In the genomic region with DNA sequence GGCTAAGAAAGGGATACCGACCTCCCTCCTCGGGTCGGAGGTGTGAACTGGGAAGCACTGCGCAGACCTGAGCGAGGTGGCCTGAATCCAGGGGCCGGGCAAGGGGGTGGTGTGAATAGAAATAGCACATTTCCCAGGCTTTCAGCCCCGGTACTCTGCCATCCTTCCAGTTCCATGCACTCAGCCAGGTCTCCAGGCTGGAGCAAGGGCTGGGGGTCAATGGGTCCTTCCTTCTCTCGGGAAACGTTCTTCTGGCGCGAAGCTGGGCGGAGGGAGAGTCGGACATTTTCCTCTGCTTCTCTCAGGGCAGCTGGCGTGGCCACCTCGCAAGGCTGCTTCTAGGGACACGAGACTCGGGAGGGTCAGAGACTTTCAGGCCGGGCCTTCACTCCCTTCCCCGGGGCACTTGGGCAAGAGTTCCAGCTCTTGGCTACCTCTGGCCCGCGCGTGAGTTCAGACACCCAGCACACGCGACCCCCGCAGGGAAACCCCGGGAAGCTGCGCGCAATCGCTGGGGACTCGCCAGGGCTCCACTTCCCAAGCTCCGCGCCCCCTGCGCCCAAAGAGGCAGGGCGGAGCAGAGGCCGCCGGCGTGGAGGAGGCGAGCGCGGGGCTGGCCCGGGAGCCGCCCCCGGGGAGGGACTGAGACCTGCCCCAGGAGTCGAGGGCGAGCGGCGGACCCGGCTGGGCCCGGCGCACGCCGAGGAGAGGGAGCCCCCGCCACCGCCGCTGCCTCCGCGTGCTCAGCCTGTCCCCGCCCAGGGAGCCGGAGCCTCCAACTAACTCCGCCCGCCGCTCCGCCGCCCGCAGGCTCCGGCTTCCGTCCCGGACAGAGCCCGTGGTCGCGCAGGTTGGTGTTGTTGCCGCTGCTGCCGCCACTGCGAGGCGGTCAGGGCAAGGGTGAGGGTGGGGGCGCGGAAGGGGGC, we compare ENCODE assay signal across 8 cellular contexts. TPM values are rescaled to one million over a fixed set of nuclear protein-coding genes. Genes with fewer than 3 reads are reported as not detected.
DNase-seq lines count a peak whose midpoint lies in the region; ATAC-seq, FAIRE-seq and TF ChIP-seq lines count a peak whose summit lies in the region.

Gene PAM (plus strand): TSS at position 807 of the 926 bp plus-strand sequence. CDS start 110,891 bp downstream, outside the sequence.

- H3K79me2 ChIP-seq in GM23248 (ENCODE audit: insufficient read depth): peaks cover 44% of the 10 kb centered on the region

- H3K27me3 Mint-ChIP-seq in activated naive CD4-positive, alpha-beta T cell treated with anti-CD3 and anti-CD28 coated beads, Interleukin-2, amount 50 U/mL, for 24 hours: no peaks in the 10 kb centered on the region
- peaks cover 28% of the 10 kb centered on the region for H3K27me3 Mint-ChIP-seq in type B pancreatic cell

- intact Hi-C loops in pancreas (cut with DNase I): no loop called here

- H3K9ac ChIP-seq in GM23248: peak within 1 kb of the TSS; percentile 88

- TF ChIP-seq CTCF in pancreas (IDR thresholded peaks at IDR 0.05) (no peak), type B pancreatic cell (conservative IDR thresholded peaks at IDR 0.05) (no peak)

- peaks cover 23% of the 10 kb centered on the region for H3K4me1 ChIP-seq in GM23248 (ENCODE audit: insufficient read depth)
- H3K4me1 ChIP-seq in pancreas: no peaks in the 10 kb centered on the region

- H2AFZ ChIP-seq in GM23248: peak within 1 kb of the TSS; percentile 93

- H3K27me3 ChIP-seq in GM23248 (replicated peaks; ENCODE audit: insufficient read depth) (no peaks in the 10 kb centered on the region), pancreas (no peaks in the 10 kb centered on the region)

- no peaks in the 10 kb centered on the region for H4K20me1 ChIP-seq in GM23248 (ENCODE audit: insufficient read depth)

- H3K9me3 ChIP-seq in GM23248 (ENCODE audit: low read depth) (no peaks in the 10 kb centered on the region), pancreas (no peaks in the 10 kb centered on the region)

- H3K4me1 Mint-ChIP-seq in activated naive CD4-positive, alpha-beta T cell treated with anti-CD3 and anti-CD28 coated beads, Interleukin-2, amount 50 U/mL, for 24 hours: peaks cover 50% of the 10 kb centered on the region
- H3K4me1 Mint-ChIP-seq in type B pancreatic cell (ENCODE audit: unreplicated experiment): peaks cover 17% of the 10 kb centered on the region

- peak; percentile 91 to 94 (median 94) for ATAC-seq in pancreas

- H3K9me2 ChIP-seq in GM23248 (ENCODE audit: insufficient read depth): no peaks in the 10 kb centered on the region

- no peaks in the 10 kb centered on the region for H3K9me3 Mint-ChIP-seq in activated naive CD4-positive, alpha-beta T cell treated with anti-CD3 and anti-CD28 coated beads, Interleukin-2, amount 50 U/mL, for 24 hours
- no peaks in the 10 kb centered on the region for H3K9me3 Mint-ChIP-seq in type B pancreatic cell

- FAIRE-seq in pancreas (lab: Jason Lieb, UNC): no peak

- H3F3A ChIP-seq in GM23248 (ENCODE audit: insufficient read depth): no peaks in the 10 kb centered on the region

- in situ Hi-C loops in GM23248 (cut with MboI): no loop called here

- H3K4me3 ChIP-seq in GM23248 (peak within 1 kb of the TSS; percentile 93), pancreas (peak within 1 kb of the TSS; percentile 47 to 73 (median 58))

- H3K36me3 Mint-ChIP-seq in activated naive CD4-positive, alpha-beta T cell treated with anti-CD3 and anti-CD28 coated beads, Interleukin-2, amount 50 U/mL, for 24 hours: peaks cover 4% of the 10 kb centered on the region
- H3K36me3 Mint-ChIP-seq in type B pancreatic cell: no peaks in the 10 kb centered on the region

- H3K27ac Mint-ChIP-seq in activated naive CD4-positive, alpha-beta T cell treated with anti-CD3 and anti-CD28 coated beads, Interleukin-2, amount 50 U/mL, for 24 hours: peak within 1 kb of the TSS; percentile 99
- H3K27ac Mint-ChIP-seq in type B pancreatic cell: peak within 1 kb of the TSS; percentile 97

- H3K36me3 ChIP-seq in GM23248 (ENCODE audit: low read depth) (no peaks in the 10 kb centered on the region), pancreas (no peaks in the 10 kb centered on the region)

- H3K4me2 ChIP-seq in GM23248 (ENCODE audit: unreplicated experiment): peak within 1 kb of the TSS; percentile 97

- WGBS in GM23248 (ENCODE audit: low coverage in 1 of 2, low lambda C conversion rate in 2 of 2, missing lambda C conversion rate in 2 of 2), 2 experiments: 1 to 2% methylated on average over 47 to 61 of the region's 77 CpGs
- whole genome bisulfite sequencing in pancreas, 2 donors: 0 to 1% methylated on average over 64 to 77 of the region's 77 CpGs

- H3K4me3 Mint-ChIP-seq in activated naive CD4-positive, alpha-beta T cell treated with anti-CD3 and anti-CD28 coated beads, Interleukin-2, amount 50 U/mL, for 24 hours: peak within 1 kb of the TSS; percentile 99
- peak within 1 kb of the TSS; percentile 97 for H3K4me3 Mint-ChIP-seq in type B pancreatic cell

- DNase-seq in GDM1 (lab: John Stamatoyannopoulos, UW) (peak; percentile 82), GM23248 (peak; percentile 90), Kasumi-1 (lab: John Stamatoyannopoulos, UW) (peak; percentile 77 to 78), SKM-1 (lab: John Stamatoyannopoulos, UW; ENCODE audit: unreplicated experiment) (peak; percentile 55), glomerular visceral epithelial cell (ENCODE audit: extremely low spot score) (peak; percentile 90), pancreas (peak; percentile 70 to 92 (median 81)), type B pancreatic cell (ENCODE audit: extremely low spot score, unreplicated experiment) (peak; percentile 81)

- H3K27ac ChIP-seq in GM23248 (peak within 1 kb of the TSS; percentile 60), pancreas (peak within 1 kb of the TSS; percentile 22 to 63 (median 42))

RNA-seq across cellular contexts. Expression of gene PAM, which starts in this region (rescaled TPM):
- 460 and 499 TPM in 2 replicates for total RNA-seq in GM23248 (2014; rRNA removed; shearing (Covaris generic))
- polyA plus RNA-seq in GM23248 (2016; fragmentation: Nextera tagmentation; extraction: Ambion mirVana) (429 and 430 TPM in 2 replicates), pancreas (100 to 1,000 TPM in 1 of 2 donors, 10 to 100 TPM in 1; 93.3 to 242 TPM)
- total RNA-seq in pancreas (100 to 1,000 TPM in 2 of 6 donors, 10 to 100 TPM in 4; 47.0 to 193 (median 75.3) TPM), type B pancreatic cell (ENCODE audit: low replicate concordance) (116 and 135 TPM in 2 replicates)

Comparison
In these comparisons a context has a peak if more than half of its experiments do, and no peak if none do; other contexts are left out.
1. Peak in every context shown above with its lines: DNase-seq, ATAC-seq, H3K4me3 ChIP-seq and H3K27ac ChIP-seq.